1 cellular context compared by ENCODE assay signal in the genomic region with DNA sequence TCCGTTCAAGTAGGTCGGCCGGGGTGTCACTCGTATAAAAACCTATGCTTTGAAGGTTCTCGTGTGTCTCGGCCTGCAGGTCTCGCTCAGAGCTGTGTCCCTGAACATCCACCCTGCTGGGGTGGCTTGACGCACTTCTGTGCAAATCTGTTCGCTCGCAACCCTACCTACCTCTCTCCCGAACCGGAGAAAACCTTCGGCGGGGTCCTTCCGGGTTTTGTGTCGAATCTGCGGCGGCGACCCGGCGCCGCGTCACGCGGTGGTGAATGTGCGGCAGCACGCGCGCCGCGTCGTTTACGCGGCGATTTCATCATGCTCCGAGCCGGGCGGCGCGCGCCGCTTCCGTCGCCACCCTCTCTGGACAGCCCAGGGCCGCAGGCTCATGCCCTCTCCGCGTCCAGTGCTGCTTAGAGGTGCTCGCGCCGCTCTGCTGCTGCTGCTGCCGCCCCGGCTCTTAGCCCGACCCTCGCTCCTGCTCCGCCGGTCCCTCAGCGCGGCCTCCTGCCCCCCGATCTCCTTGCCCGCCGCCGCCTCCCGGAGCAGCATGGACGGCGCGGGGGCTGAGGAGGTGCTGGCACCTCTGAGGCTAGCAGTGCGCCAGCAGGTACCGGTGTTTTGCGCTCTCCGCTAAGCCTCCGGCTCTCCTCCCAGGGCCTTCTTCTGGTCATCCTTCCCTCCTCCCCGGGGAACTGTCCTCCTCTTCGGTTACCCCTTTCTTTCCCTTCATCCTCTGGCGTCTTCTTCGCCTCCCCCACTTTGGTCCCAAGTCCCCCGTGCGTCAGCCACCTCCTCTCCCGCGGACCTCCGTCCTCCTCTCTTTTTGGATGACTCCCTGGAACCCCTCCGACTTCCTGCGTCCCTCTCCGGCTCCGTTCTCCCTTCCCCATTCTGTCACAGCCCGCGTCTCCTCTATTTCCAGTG.
TF ChIP-seq lines count a peak whose summit lies in the region.

A gene with protein sequence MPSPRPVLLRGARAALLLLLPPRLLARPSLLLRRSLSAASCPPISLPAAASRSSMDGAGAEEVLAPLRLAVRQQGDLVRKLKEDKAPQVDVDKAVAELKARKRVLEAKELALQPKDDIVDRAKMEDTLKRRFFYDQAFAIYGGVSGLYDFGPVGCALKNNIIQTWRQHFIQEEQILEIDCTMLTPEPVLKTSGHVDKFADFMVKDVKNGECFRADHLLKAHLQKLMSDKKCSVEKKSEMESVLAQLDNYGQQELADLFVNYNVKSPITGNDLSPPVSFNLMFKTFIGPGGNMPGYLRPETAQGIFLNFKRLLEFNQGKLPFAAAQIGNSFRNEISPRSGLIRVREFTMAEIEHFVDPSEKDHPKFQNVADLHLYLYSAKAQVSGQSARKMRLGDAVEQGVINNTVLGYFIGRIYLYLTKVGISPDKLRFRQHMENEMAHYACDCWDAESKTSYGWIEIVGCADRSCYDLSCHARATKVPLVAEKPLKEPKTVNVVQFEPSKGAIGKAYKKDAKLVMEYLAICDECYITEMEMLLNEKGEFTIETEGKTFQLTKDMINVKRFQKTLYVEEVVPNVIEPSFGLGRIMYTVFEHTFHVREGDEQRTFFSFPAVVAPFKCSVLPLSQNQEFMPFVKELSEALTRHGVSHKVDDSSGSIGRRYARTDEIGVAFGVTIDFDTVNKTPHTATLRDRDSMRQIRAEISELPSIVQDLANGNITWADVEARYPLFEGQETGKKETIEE (plus strand): TSS at position 339 of the 921 bp plus-strand sequence. CDS start 44 bp downstream, at position 383.

TF ChIP-seq in HepG2, 621 proteins besides CTCF, POLR2A, EP300 and RAD21 (continued from another document and continues in another):
- peak; percentile 15; the same call in 1 of the 2 replicates for TF ChIP-seq ZNF646 (CRISPR knock-in tag; IDR thresholded peaks at IDR 0.05)
- TF ChIP-seq HMG20A (CRISPR knock-in tag; IDR thresholded peaks at IDR 0.05; ENCODE audit: borderline replicate concordance): 0 out of 2 replicates have a peak, but pooled peaks have one; percentile 37
- TF ChIP-seq ZNF850 (CRISPR knock-in tag; conservative IDR thresholded peaks at IDR 0.05): no peak
- TF ChIP-seq KLF15 (CRISPR knock-in tag; IDR thresholded peaks at IDR 0.05; ENCODE audit: borderline replicate concordance): peak; percentile 82; the same call in 1 of the 2 replicates
- TF ChIP-seq, protein P1, sequence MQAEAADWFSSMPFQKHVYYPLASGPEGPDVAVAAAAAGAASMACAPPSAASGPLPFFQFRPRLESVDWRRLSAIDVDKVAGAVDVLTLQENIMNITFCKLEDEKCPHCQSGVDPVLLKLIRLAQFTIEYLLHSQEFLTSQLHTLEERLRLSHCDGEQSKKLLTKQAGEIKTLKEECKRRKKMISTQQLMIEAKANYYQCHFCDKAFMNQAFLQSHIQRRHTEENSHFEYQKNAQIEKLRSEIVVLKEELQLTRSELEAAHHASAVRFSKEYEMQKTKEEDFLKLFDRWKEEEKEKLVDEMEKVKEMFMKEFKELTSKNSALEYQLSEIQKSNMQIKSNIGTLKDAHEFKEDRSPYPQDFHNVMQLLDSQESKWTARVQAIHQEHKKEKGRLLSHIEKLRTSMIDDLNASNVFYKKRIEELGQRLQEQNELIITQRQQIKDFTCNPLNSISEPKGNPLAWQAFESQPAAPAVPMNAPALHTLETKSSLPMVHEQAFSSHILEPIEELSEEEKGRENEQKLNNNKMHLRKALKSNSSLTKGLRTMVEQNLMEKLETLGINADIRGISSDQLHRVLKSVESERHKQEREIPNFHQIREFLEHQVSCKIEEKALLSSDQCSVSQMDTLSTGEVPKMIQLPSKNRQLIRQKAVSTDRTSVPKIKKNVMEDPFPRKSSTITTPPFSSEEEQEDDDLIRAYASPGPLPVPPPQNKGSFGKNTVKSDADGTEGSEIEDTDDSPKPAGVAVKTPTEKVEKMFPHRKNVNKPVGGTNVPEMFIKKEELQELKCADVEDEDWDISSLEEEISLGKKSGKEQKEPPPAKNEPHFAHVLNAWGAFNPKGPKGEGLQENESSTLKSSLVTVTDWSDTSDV (CRISPR knock-in tag; IDR thresholded peaks at IDR 0.05): 0 out of 2 replicates have a peak, but pooled peaks have one; percentile 36
- TF ChIP-seq ZBTB10 (CRISPR knock-in tag; IDR thresholded peaks at IDR 0.05; ENCODE audit: borderline replicate concordance): peak; percentile 84; the same call in 1 of the 2 replicates
- no peak; the same call in 1 of the 2 replicates for TF ChIP-seq SIX1 (CRISPR knock-in tag; IDR thresholded peaks at IDR 0.05; ENCODE audit: borderline replicate concordance)
- TF ChIP-seq RNF2 (conservative IDR thresholded peaks at IDR 0.05; ENCODE audit: low read depth): no peak; the same call in none of the 2 replicates
- peak; percentile 80 for TF ChIP-seq YY1 (IDR thresholded peaks at IDR 0.05; ENCODE audit: insufficient read depth, insufficient replicate concordance, low read depth, low read length)
- no peak for TF ChIP-seq MATR3 (CRISPR knock-in tag; IDR thresholded peaks at IDR 0.05)
- no peak for TF ChIP-seq ZNF20 (CRISPR knock-in tag; IDR thresholded peaks at IDR 0.05)
- TF ChIP-seq KLF16 (CRISPR knock-in tag; IDR thresholded peaks at IDR 0.05): peak in 1 of 2 experiments; percentile 96; a peak in 2 of 4 replicates
- no peak for TF ChIP-seq KDM1A (CRISPR knock-in tag; IDR thresholded peaks at IDR 0.05)
- peak; percentile 93 for TF ChIP-seq ZNF574 (CRISPR knock-in tag; IDR thresholded peaks at IDR 0.05)
- TF ChIP-seq, protein P2, sequence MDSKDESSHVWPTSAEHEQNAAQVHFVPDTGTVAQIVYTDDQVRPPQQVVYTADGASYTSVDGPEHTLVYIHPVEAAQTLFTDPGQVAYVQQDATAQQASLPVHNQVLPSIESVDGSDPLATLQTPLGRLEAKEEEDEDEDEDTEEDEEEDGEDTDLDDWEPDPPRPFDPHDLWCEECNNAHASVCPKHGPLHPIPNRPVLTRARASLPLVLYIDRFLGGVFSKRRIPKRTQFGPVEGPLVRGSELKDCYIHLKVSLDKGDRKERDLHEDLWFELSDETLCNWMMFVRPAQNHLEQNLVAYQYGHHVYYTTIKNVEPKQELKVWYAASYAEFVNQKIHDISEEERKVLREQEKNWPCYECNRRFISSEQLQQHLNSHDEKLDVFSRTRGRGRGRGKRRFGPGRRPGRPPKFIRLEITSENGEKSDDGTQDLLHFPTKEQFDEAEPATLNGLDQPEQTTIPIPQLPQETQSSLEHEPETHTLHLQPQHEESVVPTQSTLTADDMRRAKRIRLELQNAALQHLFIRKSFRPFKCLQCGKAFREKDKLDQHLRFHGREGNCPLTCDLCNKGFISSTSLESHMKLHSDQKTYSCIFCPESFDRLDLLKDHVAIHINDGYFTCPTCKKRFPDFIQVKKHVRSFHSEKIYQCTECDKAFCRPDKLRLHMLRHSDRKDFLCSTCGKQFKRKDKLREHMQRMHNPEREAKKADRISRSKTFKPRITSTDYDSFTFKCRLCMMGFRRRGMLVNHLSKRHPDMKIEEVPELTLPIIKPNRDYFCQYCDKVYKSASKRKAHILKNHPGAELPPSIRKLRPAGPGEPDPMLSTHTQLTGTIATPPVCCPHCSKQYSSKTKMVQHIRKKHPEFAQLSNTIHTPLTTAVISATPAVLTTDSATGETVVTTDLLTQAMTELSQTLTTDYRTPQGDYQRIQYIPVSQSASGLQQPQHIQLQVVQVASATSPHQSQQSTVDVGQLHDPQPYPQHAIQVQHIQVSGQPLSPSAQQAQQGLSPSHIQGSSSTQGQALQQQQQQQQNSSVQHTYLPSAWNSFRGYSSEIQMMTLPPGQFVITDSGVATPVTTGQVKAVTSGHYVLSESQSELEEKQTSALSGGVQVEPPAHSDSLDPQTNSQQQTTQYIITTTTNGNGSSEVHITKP (CRISPR knock-in tag; IDR thresholded peaks at IDR 0.05; ENCODE audit: low read depth): no peak; the same call in 1 of the 2 replicates
- TF ChIP-seq ZBTB46 (CRISPR knock-in tag; IDR thresholded peaks at IDR 0.05; ENCODE audit: borderline replicate concordance): no peak
- no peak for TF ChIP-seq EHMT2 (IDR thresholded peaks at IDR 0.05; ENCODE audit: borderline replicate concordance, low read depth, low read length)
- peak; percentile 57; the same call in 1 of the 2 replicates for TF ChIP-seq ZNF879 (CRISPR knock-in tag; IDR thresholded peaks at IDR 0.05)
- no peak for TF ChIP-seq ZBTB42 (CRISPR knock-in tag; IDR thresholded peaks at IDR 0.05)
